Comparison of ENCODE assay signal across 9 cellular contexts in genomic region chr1:94820918-94821317, GRCh38. TPM values are rescaled to one million over a fixed set of nuclear protein-coding genes. Genes with fewer than 3 reads are reported as not detected.
DNase-seq lines count a peak whose midpoint lies in the region; ATAC-seq, FAIRE-seq and TF ChIP-seq lines count a peak whose summit lies in the region.
"Had no signal": no experiment of that assay in that cellular context is flagged by ENCODE, and none has a peak within 500 bp of the region (broad histone marks: within the 10 kb centered on the region; RNA-seq: fewer than 3 reads in every experiment).

No MANE protein-coding gene starts in this region.

- H3K27ac Mint-ChIP-seq in stimulated activated naive CD8-positive, alpha-beta T cell treated with anti-CD3 and anti-CD28 coated beads, Interleukin-15, Interleukin-2, amounts not matched to agents 100 ng/mL and 50 ng/mL, for 24 hours = no peak overlapping the region
- H3K27ac Mint-ChIP-seq in naive B cell = no peak overlapping the region
- no peak overlapping the region for H3K27ac Mint-ChIP-seq in activated naive CD4-positive, alpha-beta T cell treated with anti-CD3 and anti-CD28 coated beads, Interleukin-2, amount 50 U/mL, for 72 hours

- 66% methylated on average over 7 of the region's 7 CpGs; no CpG with 5 or more reads in 1 of the 2 experiments for WGBS in H1 (ENCODE audit: extremely low coverage in 1 of 2, insufficient coverage in 1 of 2, insufficient read length in 1 of 2, insufficient replicate concordance in 2 of 2, low coverage in 1 of 2, low lambda C conversion rate in 2 of 2, missing lambda C conversion rate in 1 of 2), 2 experiments

- no peak for TF ChIP-seq POLR2A in H1 (IDR thresholded peaks at IDR 0.05; ENCODE audit: control extremely low read depth in 1 of 2, low read depth in 2 of 2, low read length in 2 of 2)

- peaks cover 0 to 6% (median 2%) of the 10 kb centered on the region in 4 experiments; a peak in 1 of 7 replicates for H3K27me3 ChIP-seq in H1 (replicated peaks in 1 of 4; ENCODE audit: control insufficient read depth in 3 of 4, extremely low read depth in 1 of 4, insufficient read depth in 3 of 4, low read length in 3 of 4)
- H3K27me3 ChIP-seq in effector memory CD4-positive, alpha-beta T cell (replicated peaks; ENCODE audit: control insufficient read depth, insufficient read depth, low read length, poor library complexity, severe bottlenecking) = peaks cover 9% of the 10 kb centered on the region

- H3K36me3 Mint-ChIP-seq in stimulated activated naive CD8-positive, alpha-beta T cell treated with anti-CD3 and anti-CD28 coated beads, Interleukin-15, Interleukin-2, amounts not matched to agents 100 ng/mL and 50 ng/mL, for 24 hours (ENCODE audit: low read depth) = no peaks in the 10 kb centered on the region
- no peaks in the 10 kb centered on the region for H3K36me3 Mint-ChIP-seq in naive B cell
- H3K36me3 Mint-ChIP-seq in activated naive CD4-positive, alpha-beta T cell treated with anti-CD3 and anti-CD28 coated beads, Interleukin-2, amount 50 U/mL, for 72 hours = no peaks in the 10 kb centered on the region

- no peak overlapping the region for H3K27ac ChIP-seq in H1 (ENCODE audit: low read depth, low read length)
- no peak overlapping the region for H3K27ac ChIP-seq in effector memory CD4-positive, alpha-beta T cell (ENCODE audit: insufficient read depth, low read length, poor library complexity, severe bottlenecking)

- POLR2A ChIA-PET in H1 (lab: Charles Lee; ENCODE audit: partially characterized antibody) = interaction anchor here (0.6 to 1.3 kb wide), 2 partner anchors 15 to 278 kb away, joined by 4 read pairs; no protein-coding TSS in a partner anchor

- no peak overlapping the region for H4K5ac ChIP-seq in H1 (ENCODE audit: insufficient read length, low read depth, low read length)

- peak overlapping the region; percentile 46; the same call in 1 of the 2 replicates for H2AFZ ChIP-seq in H1 (ENCODE audit: low read length)

- ATAC-seq in stimulated activated naive CD8-positive, alpha-beta T cell treated with anti-CD3 and anti-CD28 coated beads, Interleukin-15, Interleukin-2, amounts not matched to agents 100 U/mL and 50 U/mL, for 24 hours = no peak
- no peak for ATAC-seq in naive B cell (ENCODE audit: low read depth in 2 of 2)
- no peak for ATAC-seq in activated naive CD4-positive, alpha-beta T cell treated with anti-CD3 and anti-CD28 coated beads, Interleukin-2, amount 50 U/mL, for 72 hours

- H3K4me3 ChIP-seq in H1 (ENCODE audit: extremely low read depth in 1 of 4, insufficient read depth in 2 of 4, low read depth in 3 of 4, low read length in 4 of 4) = peak overlapping the region; percentile 3 to 74 (median 57)
- H3K4me3 ChIP-seq in effector memory CD4-positive, alpha-beta T cell (ENCODE audit: insufficient read depth, low read depth, low read length, poor library complexity, severe bottlenecking) = no peak overlapping the region

- no peaks in the 10 kb centered on the region for H3K79me1 ChIP-seq in H1 (ENCODE audit: low read depth, low read length)

- H3K79me2 ChIP-seq in H1 (ENCODE audit: control insufficient read depth in 1 of 2, insufficient read depth in 2 of 2, low read length in 2 of 2) = no peaks in the 10 kb centered on the region

- H3K36me3 ChIP-seq in H1 (ENCODE audit: control insufficient read depth in 2 of 4, insufficient read depth in 4 of 4, low read length in 3 of 4) = no peaks in the 10 kb centered on the region; a peak in 1 of 8 replicates
- no peaks in the 10 kb centered on the region for H3K36me3 ChIP-seq in effector memory CD4-positive, alpha-beta T cell (ENCODE audit: control insufficient read depth, insufficient read depth, low read length)

- no peak for TF ChIP-seq CTCF in H1 (IDR thresholded peaks at IDR 0.05; ENCODE audit: control extremely low read depth in 1 of 3, insufficient read depth in 1 of 3, low read depth in 1 of 3, low read length in 3 of 3)

- no peak overlapping the region for H2BK120ac ChIP-seq in H1 (replicated peaks; ENCODE audit: low read depth, low read length)

- no peak overlapping the region for H3K23ac ChIP-seq in H1 (ENCODE audit: insufficient read length)

- H3K56ac ChIP-seq in H1 (replicated peaks; ENCODE audit: insufficient read length, low read depth, low read length) = no peak overlapping the region

- no peak overlapping the region for H4K8ac ChIP-seq in H1 (ENCODE audit: extremely low read depth, insufficient read depth, low read length)

- 0 out of 2 replicates have a peak overlapping the region, but pooled peaks have one; percentile 65 for H2BK15ac ChIP-seq in H1 (ENCODE audit: low read length)

- no peak for DNase-seq in stimulated activated naive CD8-positive, alpha-beta T cell treated with anti-CD3 and anti-CD28 coated beads, Interleukin-15, Interleukin-2, amounts not matched to agents 100 U/mL and 50 U/mL, for 24 hours
- DNase-seq in H1 (ENCODE audit: low read depth in 1 of 2, low spot score in 2 of 2) (no peak), naive B cell (no peak), SKM-1 (lab: John Stamatoyannopoulos, UW; ENCODE audit: unreplicated experiment) (no peak), DMS153 (lab: John Stamatoyannopoulos, UW) (no peak)
- DNase-seq in effector memory CD4-positive, alpha-beta T cell = no peak
- no peak for DNase-seq in activated naive CD4-positive, alpha-beta T cell treated with anti-CD3 and anti-CD28 coated beads, Interleukin-2, amount 50 U/mL, for 72 hours (ENCODE audit: low spot score in 2 of 2)
- DNase-seq: midbrain had no signal

- peaks cover 63% of the 10 kb centered on the region for H3K27me3 Mint-ChIP-seq in stimulated activated naive CD8-positive, alpha-beta T cell treated with anti-CD3 and anti-CD28 coated beads, Interleukin-15, Interleukin-2, amounts not matched to agents 100 ng/mL and 50 ng/mL, for 24 hours
- peaks cover 53 to 60% (median 59%) of the 10 kb centered on the region in 3 donors for H3K27me3 Mint-ChIP-seq in naive B cell

- no peaks in the 10 kb centered on the region for H4K20me1 ChIP-seq in H1 (replicated peaks in 1 of 2; ENCODE audit: control insufficient read depth in 1 of 2, insufficient read depth in 2 of 2, low read length in 2 of 2)

- no peak overlapping the region for H3K18ac ChIP-seq in H1 (ENCODE audit: extremely low read depth, low read length)

- no peaks in the 10 kb centered on the region for H3K9me3 ChIP-seq in H1 (ENCODE audit: insufficient read depth in 2 of 2, low read depth in 1 of 2, low read length in 1 of 2)
- H3K9me3 ChIP-seq in effector memory CD4-positive, alpha-beta T cell (ENCODE audit: control insufficient read depth, low read length) = no peaks in the 10 kb centered on the region

- no peak overlapping the region for H3K4ac ChIP-seq in H1 (replicated peaks; ENCODE audit: insufficient read length, low read depth, low read length)

- H3K14ac ChIP-seq in H1 (ENCODE audit: insufficient read length) = no peak overlapping the region

- no peaks in the 10 kb centered on the region for H3K9me3 Mint-ChIP-seq in stimulated activated naive CD8-positive, alpha-beta T cell treated with anti-CD3 and anti-CD28 coated beads, Interleukin-15, Interleukin-2, amounts not matched to agents 100 ng/mL and 50 ng/mL, for 24 hours
- H3K9me3 Mint-ChIP-seq in naive B cell = peaks cover 0 to 7% (median 3%) of the 10 kb centered on the region in 7 donors
- no peaks in the 10 kb centered on the region for H3K9me3 Mint-ChIP-seq in activated naive CD4-positive, alpha-beta T cell treated with anti-CD3 and anti-CD28 coated beads, Interleukin-2, amount 50 U/mL, for 72 hours

- no peak overlapping the region for H2BK5ac ChIP-seq in H1 (ENCODE audit: low read depth, low read length)

- TF ChIP-seq EP300 in H1 (IDR thresholded peaks at IDR 0.05; ENCODE audit: borderline replicate concordance in 1 of 2, low read depth in 2 of 2, low read length in 2 of 2) = no peak

- peak overlapping the region; percentile 85 to 87 for H3K4me2 ChIP-seq in H1 (ENCODE audit: insufficient read depth in 1 of 2, low read depth in 2 of 2, low read length in 2 of 2)

- H2BK12ac ChIP-seq in H1 (ENCODE audit: low read depth, low read length) = no peak overlapping the region

- no peak overlapping the region for H4K91ac ChIP-seq in H1 (replicated peaks; ENCODE audit: insufficient read length, low read length)

- peaks cover 8% of the 10 kb centered on the region; the same call in 1 of the 2 replicates for H3K23me2 ChIP-seq in H1 (ENCODE audit: low read depth, low read length)

- no peak for FAIRE-seq in H1 (lab: Jason Lieb, UNC)

- no peak overlapping the region for H2AK5ac ChIP-seq in H1 (ENCODE audit: low read depth, low read length)

- H3K4me3 Mint-ChIP-seq in stimulated activated naive CD8-positive, alpha-beta T cell treated with anti-CD3 and anti-CD28 coated beads, Interleukin-15, Interleukin-2, amounts not matched to agents 100 ng/mL and 50 ng/mL, for 24 hours = peak overlapping the region; percentile 50
- H3K4me3 Mint-ChIP-seq in naive B cell = peak overlapping the region in 5 of 8 donors; percentile 1 to 74 (median 67)

- TF ChIP-seq RAD21 in H1 (IDR thresholded peaks at IDR 0.05 in 1 of 2, conservative IDR thresholded peaks at IDR 0.05 in 1 of 2; ENCODE audit: low read depth in 2 of 2, low read length in 2 of 2) = no peak

- H3K4me1 Mint-ChIP-seq in stimulated activated naive CD8-positive, alpha-beta T cell treated with anti-CD3 and anti-CD28 coated beads, Interleukin-15, Interleukin-2, amounts not matched to agents 100 ng/mL and 50 ng/mL, for 24 hours (ENCODE audit: low read depth) = peaks cover 4% of the 10 kb centered on the region
- no peaks in the 10 kb centered on the region for H3K4me1 Mint-ChIP-seq in naive B cell

- CTCF ChIA-PET in H1 (lab: Charles Lee; ENCODE audit: partially characterized antibody) = interaction anchor here (0.6 to 2.9 kb wide), 4 partner anchors 10 to 263 kb away, joined by 3 to 8 read pairs (median 4); no protein-coding TSS in a partner anchor

- no peak overlapping the region; a peak in 1 of 7 replicates for H3K9ac ChIP-seq in H1 (replicated peaks in 1 of 4; ENCODE audit: extremely low read depth in 1 of 4, low read depth in 3 of 4, low read length in 3 of 4)

- peaks cover 2 to 9% (median 6%) of the 10 kb centered on the region in 4 experiments; a peak in 6 of 7 replicates for H3K4me1 ChIP-seq in H1 (replicated peaks in 1 of 4; ENCODE audit: control insufficient read depth in 3 of 4, insufficient read depth in 4 of 4, low read length in 3 of 4)
- H3K4me1 ChIP-seq in effector memory CD4-positive, alpha-beta T cell (ENCODE audit: control insufficient read depth, insufficient read depth, low read length, poor library complexity, severe bottlenecking) = peaks cover 2% of the 10 kb centered on the region

- no peak overlapping the region for H2BK20ac ChIP-seq in H1 (ENCODE audit: low read length)

RNA-seq across cellular contexts. Expression of gene SLC44A3, which starts 0.8 kb away (rescaled TPM):
- 4.2 and 5.0 TPM in 2 replicates for total RNA-seq in H1 (2021; fragmentation: NEBNext Ultra II Directional; extraction: Animal tissue kit (Norgen Biotek cat#: 25700))
- polyA plus RNA-seq in H1 (2011; rRNA removed) (3.6 and 5.0 TPM in 2 replicates), naive B cell (ENCODE audit: low read depth in 6 of 6) (not detected)
- polyA plus RNA-seq in H1 (2011; cell fraction: cytosol; rRNA removed) = 4.0 TPM
- polyA plus RNA-seq in H1 (2011; cell fraction: nucleus; rRNA removed) = 5.3 TPM
- polyA plus RNA-seq in H1 (2012, experiment 1 of 2) = 3.2 to 5.1 TPM (median 4.6 TPM) in 4 replicates
- polyA plus RNA-seq in H1 (2012, experiment 2 of 2) = 2.2 TPM
- 5.2 TPM for polyA plus RNA-seq in H1 (2013, experiment 1 of 2)
- polyA plus RNA-seq in H1 (2013, experiment 2 of 2) = 5.8 TPM
- 7.8 and 9.9 TPM in 2 replicates for polyA minus RNA-seq in H1 (2011; rRNA and poly(A)+ RNA removed)
- polyA minus RNA-seq in H1 (2011; cell fraction: cytosol; rRNA and poly(A)+ RNA removed) = 1.1 TPM
- polyA minus RNA-seq in H1 (2011; cell fraction: nucleus; rRNA and poly(A)+ RNA removed) = 11.1 TPM
- not detected for total RNA-seq in activated naive CD4-positive, alpha-beta T cell treated with anti-CD3 and anti-CD28 coated beads, Interleukin-2, amount 50 U/mL, for 72 hours
